In the genomic region with DNA sequence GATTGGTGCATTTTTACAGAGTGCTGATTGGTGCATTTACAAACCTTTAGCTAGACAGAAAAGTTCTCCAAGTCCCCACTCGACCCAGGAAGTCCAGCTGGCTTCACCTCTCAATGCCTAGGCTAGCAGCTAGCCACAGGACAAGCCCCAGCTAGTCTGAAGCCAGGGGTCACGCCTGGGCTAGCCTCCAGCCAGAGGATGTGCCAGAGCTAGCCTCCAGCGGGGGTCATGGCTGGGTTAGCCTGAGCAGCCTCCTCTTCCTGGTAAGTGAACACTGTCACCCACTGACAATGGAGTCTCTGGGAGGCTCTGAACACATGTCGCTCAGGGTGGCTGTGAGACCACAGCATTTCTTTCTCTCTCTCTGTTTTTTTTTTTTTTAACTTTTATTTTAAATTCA, we compare ENCODE assay signal across 1 cellular context.
TF ChIP-seq lines count a peak whose summit lies in the region.

No MANE protein-coding gene starts in this region.

TF ChIP-seq in WTC11, 78 proteins besides CTCF, POLR2A, EP300 and RAD21 (continued from another document):
- TF ChIP-seq, protein P1, sequence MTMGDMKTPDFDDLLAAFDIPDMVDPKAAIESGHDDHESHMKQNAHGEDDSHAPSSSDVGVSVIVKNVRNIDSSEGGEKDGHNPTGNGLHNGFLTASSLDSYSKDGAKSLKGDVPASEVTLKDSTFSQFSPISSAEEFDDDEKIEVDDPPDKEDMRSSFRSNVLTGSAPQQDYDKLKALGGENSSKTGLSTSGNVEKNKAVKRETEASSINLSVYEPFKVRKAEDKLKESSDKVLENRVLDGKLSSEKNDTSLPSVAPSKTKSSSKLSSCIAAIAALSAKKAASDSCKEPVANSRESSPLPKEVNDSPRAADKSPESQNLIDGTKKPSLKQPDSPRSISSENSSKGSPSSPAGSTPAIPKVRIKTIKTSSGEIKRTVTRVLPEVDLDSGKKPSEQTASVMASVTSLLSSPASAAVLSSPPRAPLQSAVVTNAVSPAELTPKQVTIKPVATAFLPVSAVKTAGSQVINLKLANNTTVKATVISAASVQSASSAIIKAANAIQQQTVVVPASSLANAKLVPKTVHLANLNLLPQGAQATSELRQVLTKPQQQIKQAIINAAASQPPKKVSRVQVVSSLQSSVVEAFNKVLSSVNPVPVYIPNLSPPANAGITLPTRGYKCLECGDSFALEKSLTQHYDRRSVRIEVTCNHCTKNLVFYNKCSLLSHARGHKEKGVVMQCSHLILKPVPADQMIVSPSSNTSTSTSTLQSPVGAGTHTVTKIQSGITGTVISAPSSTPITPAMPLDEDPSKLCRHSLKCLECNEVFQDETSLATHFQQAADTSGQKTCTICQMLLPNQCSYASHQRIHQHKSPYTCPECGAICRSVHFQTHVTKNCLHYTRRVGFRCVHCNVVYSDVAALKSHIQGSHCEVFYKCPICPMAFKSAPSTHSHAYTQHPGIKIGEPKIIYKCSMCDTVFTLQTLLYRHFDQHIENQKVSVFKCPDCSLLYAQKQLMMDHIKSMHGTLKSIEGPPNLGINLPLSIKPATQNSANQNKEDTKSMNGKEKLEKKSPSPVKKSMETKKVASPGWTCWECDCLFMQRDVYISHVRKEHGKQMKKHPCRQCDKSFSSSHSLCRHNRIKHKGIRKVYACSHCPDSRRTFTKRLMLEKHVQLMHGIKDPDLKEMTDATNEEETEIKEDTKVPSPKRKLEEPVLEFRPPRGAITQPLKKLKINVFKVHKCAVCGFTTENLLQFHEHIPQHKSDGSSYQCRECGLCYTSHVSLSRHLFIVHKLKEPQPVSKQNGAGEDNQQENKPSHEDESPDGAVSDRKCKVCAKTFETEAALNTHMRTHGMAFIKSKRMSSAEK (CRISPR knock-in tag; IDR thresholded peaks at IDR 0.05; ENCODE audit: borderline replicate concordance): no peak
- no peak for TF ChIP-seq ZNF396 (CRISPR knock-in tag; IDR thresholded peaks at IDR 0.05; ENCODE audit: borderline replicate concordance)
- no peak for TF ChIP-seq ETV6 (CRISPR knock-in tag; IDR thresholded peaks at IDR 0.05)
- no peak for TF ChIP-seq TP53 (CRISPR knock-in tag; IDR thresholded peaks at IDR 0.05)
- TF ChIP-seq, protein P2, sequence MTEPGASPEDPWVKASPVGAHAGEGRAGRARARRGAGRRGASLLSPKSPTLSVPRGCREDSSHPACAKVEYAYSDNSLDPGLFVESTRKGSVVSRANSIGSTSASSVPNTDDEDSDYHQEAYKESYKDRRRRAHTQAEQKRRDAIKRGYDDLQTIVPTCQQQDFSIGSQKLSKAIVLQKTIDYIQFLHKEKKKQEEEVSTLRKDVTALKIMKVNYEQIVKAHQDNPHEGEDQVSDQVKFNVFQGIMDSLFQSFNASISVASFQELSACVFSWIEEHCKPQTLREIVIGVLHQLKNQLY (CRISPR knock-in tag; IDR thresholded peaks at IDR 0.05): no peak
- TF ChIP-seq GRHL2 (CRISPR knock-in tag; IDR thresholded peaks at IDR 0.05; ENCODE audit: insufficient replicate concordance, severe bottlenecking): no peak
- no peak for TF ChIP-seq NFATC4 (CRISPR knock-in tag; IDR thresholded peaks at IDR 0.05)
- TF ChIP-seq RELA (CRISPR knock-in tag; IDR thresholded peaks at IDR 0.05; ENCODE audit: borderline replicate concordance): no peak
- no peak for TF ChIP-seq ZNF416 (CRISPR knock-in tag; IDR thresholded peaks at IDR 0.05)
- TF ChIP-seq NR1H2 (CRISPR knock-in tag; IDR thresholded peaks at IDR 0.05): no peak
- TF ChIP-seq, protein P3, sequence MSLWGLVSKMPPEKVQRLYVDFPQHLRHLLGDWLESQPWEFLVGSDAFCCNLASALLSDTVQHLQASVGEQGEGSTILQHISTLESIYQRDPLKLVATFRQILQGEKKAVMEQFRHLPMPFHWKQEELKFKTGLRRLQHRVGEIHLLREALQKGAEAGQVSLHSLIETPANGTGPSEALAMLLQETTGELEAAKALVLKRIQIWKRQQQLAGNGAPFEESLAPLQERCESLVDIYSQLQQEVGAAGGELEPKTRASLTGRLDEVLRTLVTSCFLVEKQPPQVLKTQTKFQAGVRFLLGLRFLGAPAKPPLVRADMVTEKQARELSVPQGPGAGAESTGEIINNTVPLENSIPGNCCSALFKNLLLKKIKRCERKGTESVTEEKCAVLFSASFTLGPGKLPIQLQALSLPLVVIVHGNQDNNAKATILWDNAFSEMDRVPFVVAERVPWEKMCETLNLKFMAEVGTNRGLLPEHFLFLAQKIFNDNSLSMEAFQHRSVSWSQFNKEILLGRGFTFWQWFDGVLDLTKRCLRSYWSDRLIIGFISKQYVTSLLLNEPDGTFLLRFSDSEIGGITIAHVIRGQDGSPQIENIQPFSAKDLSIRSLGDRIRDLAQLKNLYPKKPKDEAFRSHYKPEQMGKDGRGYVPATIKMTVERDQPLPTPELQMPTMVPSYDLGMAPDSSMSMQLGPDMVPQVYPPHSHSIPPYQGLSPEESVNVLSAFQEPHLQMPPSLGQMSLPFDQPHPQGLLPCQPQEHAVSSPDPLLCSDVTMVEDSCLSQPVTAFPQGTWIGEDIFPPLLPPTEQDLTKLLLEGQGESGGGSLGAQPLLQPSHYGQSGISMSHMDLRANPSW (CRISPR knock-in tag; conservative IDR thresholded peaks at IDR 0.05; ENCODE audit: low read depth): no peak
- TF ChIP-seq, protein P4, sequence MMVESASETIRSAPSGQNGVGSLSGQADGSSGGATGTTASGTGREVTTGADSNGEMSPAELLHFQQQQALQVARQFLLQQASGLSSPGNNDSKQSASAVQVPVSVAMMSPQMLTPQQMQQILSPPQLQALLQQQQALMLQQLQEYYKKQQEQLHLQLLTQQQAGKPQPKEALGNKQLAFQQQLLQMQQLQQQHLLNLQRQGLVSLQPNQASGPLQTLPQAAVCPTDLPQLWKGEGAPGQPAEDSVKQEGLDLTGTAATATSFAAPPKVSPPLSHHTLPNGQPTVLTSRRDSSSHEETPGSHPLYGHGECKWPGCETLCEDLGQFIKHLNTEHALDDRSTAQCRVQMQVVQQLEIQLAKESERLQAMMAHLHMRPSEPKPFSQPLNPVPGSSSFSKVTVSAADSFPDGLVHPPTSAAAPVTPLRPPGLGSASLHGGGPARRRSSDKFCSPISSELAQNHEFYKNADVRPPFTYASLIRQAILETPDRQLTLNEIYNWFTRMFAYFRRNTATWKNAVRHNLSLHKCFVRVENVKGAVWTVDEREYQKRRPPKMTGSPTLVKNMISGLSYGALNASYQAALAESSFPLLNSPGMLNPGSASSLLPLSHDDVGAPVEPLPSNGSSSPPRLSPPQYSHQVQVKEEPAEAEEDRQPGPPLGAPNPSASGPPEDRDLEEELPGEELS (CRISPR knock-in tag; IDR thresholded peaks at IDR 0.05): no peak
- TF ChIP-seq FOXK1 (CRISPR knock-in tag; IDR thresholded peaks at IDR 0.05): no peak
